Comparison of ENCODE assay signal across 1 cellular context in genomic region chr11:65390099-65390941, GRCh38.
TF ChIP-seq lines count a peak whose summit lies in the region.

No MANE protein-coding gene starts in this region.

TF ChIP-seq in HCT116, 20 proteins besides CTCF, POLR2A, EP300 and RAD21 (continued from another document):
- TF ChIP-seq ATF3 (IDR thresholded peaks at IDR 0.05) (no peak), CBX3 (IDR thresholded peaks at IDR 0.05; ENCODE audit: low read depth) (no peak), ZBTB33 (IDR thresholded peaks at IDR 0.05; ENCODE audit: extremely low read depth, insufficient replicate concordance, low read length) (no peak), ELF1 (IDR thresholded peaks at IDR 0.05; ENCODE audit: borderline replicate concordance, low read depth) (no peak), EGR1 (IDR thresholded peaks at IDR 0.05; ENCODE audit: low read depth) (no peak), SP1 (IDR thresholded peaks at IDR 0.05; ENCODE audit: low read depth) (no peak), POLR2AphosphoS5 (IDR thresholded peaks at IDR 0.05; ENCODE audit: low read depth, low read length) (no peak), YY1 (IDR thresholded peaks at IDR 0.05; ENCODE audit: extremely low read depth, insufficient replicate concordance, low read depth, low read length) (no peak)
- TF ChIP-seq, protein P1, sequence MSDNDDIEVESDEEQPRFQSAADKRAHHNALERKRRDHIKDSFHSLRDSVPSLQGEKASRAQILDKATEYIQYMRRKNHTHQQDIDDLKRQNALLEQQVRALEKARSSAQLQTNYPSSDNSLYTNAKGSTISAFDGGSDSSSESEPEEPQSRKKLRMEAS (IDR thresholded peaks at IDR 0.05), result no peak
